30 cellular contexts compared by ENCODE assay signal in genomic region chr4:18419780-18420179, GRCh38.
A peak's percentile ranks its signal among the peaks of the same experiment; 100 is the strongest.
DNase-seq lines count a peak whose midpoint lies in the region; ATAC-seq, FAIRE-seq and TF ChIP-seq lines count a peak whose summit lies in the region.
"Had no signal": no experiment of that assay in that cellular context is flagged by ENCODE, and none has a peak within 500 bp of the region (broad histone marks: within the 10 kb centered on the region; RNA-seq: fewer than 3 reads in every experiment).

No MANE protein-coding gene starts in this region.

- BruUV-seq in GM12878 (replicated peaks; lab: Mats Ljungman, UMichigan) = no TSS peak

- no peak for DNase-seq in GM12878 (ENCODE audit: low read depth, low spot score)
- DNase-seq in GM19238 (ENCODE audit: insufficient read length, low spot score) = no peak
- no peak for DNase-seq in activated T-cell treated with anti-CD3 and anti-CD28 coated beads for 4 hours
- DNase-seq in prostate gland (ENCODE audit: low spot score) = no peak
- DNase-seq: activated CD4-positive, alpha-beta T cell treated with anti-CD3 and anti-CD28 coated beads for 4 hours; anterior cingulate cortex; Caco-2; DMS79; foreskin melanocyte; GF-D8; heart right ventricle; left ventricle myocardium inferior; mesendoderm; MV-4-11; NCI-H2107; NCI-H446; NCI-H748 treated with DMSO at 0.1 percent for 48 hours; stimulated activated naive B cell treated with anti-CD40 and anti-IgM and Interleukin-4, amounts not matched to agents 10 μg/mL and 1 μg/mL and 100 μg/mL, for 72 hours; substantia nigra; T1000; WERI-Rb-1 had no signal

- whole genome bisulfite sequencing in GM12878 (ENCODE audit: insufficient coverage, insufficient replicate concordance, low lambda C conversion rate, missing lambda C conversion rate) = 3% methylated on average over 3 of the region's 3 CpGs
- 67% methylated on average over 3 of the region's 3 CpGs for WGBS in prostate gland

- RAD21 ChIA-PET in GM12878 (lab: Charles Lee; ENCODE audit: unreplicated experiment) = no interaction called here

- no peak for TF ChIP-seq EP300 in GM12878 (IDR thresholded peaks at IDR 0.05; ENCODE audit: borderline replicate concordance in 1 of 2, control insufficient read depth in 1 of 2, low read depth in 2 of 2, low read length in 2 of 2)

- TF ChIP-seq CTCF in GM12878 (IDR thresholded peaks at IDR 0.05 in 2 of 3, conservative IDR thresholded peaks at IDR 0.05 in 1 of 3; ENCODE audit: control insufficient read depth in 2 of 3, extremely low read depth in 1 of 3, insufficient read depth in 1 of 3, low read depth in 3 of 3, low read length in 3 of 3) (no peak), prostate gland (IDR thresholded peaks at IDR 0.05) (no peak)

- H3K27ac ChIP-seq in GM12878 (ENCODE audit: control insufficient read depth, insufficient read depth) = no peak overlapping the region
- no peak overlapping the region for H3K27ac ChIP-seq in prostate gland
- H3K27ac ChIP-seq: BLaER1 treated with 17β-estradiol and CSF1 and Interleukin-3, amounts not matched to agents 10 nM and 100 nM; breast epithelium; heart right ventricle; left ventricle myocardium inferior; parathyroid adenoma; skin epidermis; WERI-Rb-1 had no signal

- H3K36me3 ChIP-seq in GM12878 (ENCODE audit: control insufficient read depth in 2 of 2, insufficient read depth in 2 of 2, low read length in 1 of 2) = no peaks in the 10 kb centered on the region
- no peaks in the 10 kb centered on the region for H3K36me3 ChIP-seq in prostate gland
- H3K36me3 ChIP-seq: BLaER1 treated with 17β-estradiol and CSF1 and Interleukin-3, amounts not matched to agents 10 nM and 100 nM; breast epithelium; heart right ventricle; left ventricle myocardium inferior; WERI-Rb-1 had no signal

- SMC1A ChIA-PET in GM12878 (lab: Charles Lee; ENCODE audit: uncharacterized antibody, unreplicated experiment) = no interaction called here

- no peak overlapping the region for H2AFZ ChIP-seq in GM12878 (ENCODE audit: control insufficient read depth, low read depth, low read length)
- H2AFZ ChIP-seq: parathyroid adenoma had no signal

- CTCF ChIA-PET in GM12878 (lab: Yijun Ruan, JAX) = no interaction called here

- no peak for FAIRE-seq in GM12878 (lab: Jason Lieb, UNC)
- FAIRE-seq: keratinocyte had no signal

- POLR2A ChIA-PET in GM12878 (lab: Charles Lee) = no interaction called here

- H3K4me2 ChIP-seq in GM12878 (ENCODE audit: control insufficient read depth, insufficient read depth) = no peak overlapping the region
- H3K4me2 ChIP-seq: BLaER1 treated with 17β-estradiol and CSF1 and Interleukin-3, amounts not matched to agents 10 nM and 100 nM had no signal

- no peak overlapping the region for H3K4me3 ChIP-seq in GM12878
- H3K4me3 ChIP-seq in prostate gland = no peak overlapping the region
- H3K4me3 ChIP-seq: BLaER1 treated with 17β-estradiol and CSF1 and Interleukin-3, amounts not matched to agents 10 nM and 100 nM; breast epithelium; heart right ventricle; left ventricle myocardium inferior; skin epidermis had no signal

- intact Hi-C loops in GM12878 (cut with micrococcal nuclease; ENCODE audit: unreplicated experiment) (no loop called here), prostate gland (cut with DNase I) (no loop called here)

- TF ChIP-seq POLR2A in GM12878 (IDR thresholded peaks at IDR 0.05; ENCODE audit: low read depth, low read length) (no peak), prostate gland (IDR thresholded peaks at IDR 0.05) (no peak)

- peak; percentile 74 for ATAC-seq in GM19023 (IDR thresholded peaks at IDR 0.05; ENCODE audit: unreplicated experiment)
- ATAC-seq in GM21515 (IDR thresholded peaks at IDR 0.05; ENCODE audit: unreplicated experiment) = peak; percentile 63
- ATAC-seq in HG02938 (IDR thresholded peaks at IDR 0.05; ENCODE audit: unreplicated experiment) = peak; percentile 61
- no peak; the same call in 2 of the 3 replicates for ATAC-seq in GM12878
- ATAC-seq: HCT116; heart right ventricle; stimulated activated naive B cell treated with anti-CD40 and anti-IgM and Interleukin-4, amounts not matched to agents 10 μg/mL and 1 μg/mL and 100 μg/mL, for 72 hours had no signal

- H3K79me2 ChIP-seq in GM12878 (ENCODE audit: control insufficient read depth, insufficient read depth, low read length) = no peaks in the 10 kb centered on the region
- H3K79me2 ChIP-seq: parathyroid adenoma had no signal

- H3K27me3 ChIP-seq in GM12878 (replicated peaks in 1 of 2; ENCODE audit: control insufficient read depth in 2 of 2, insufficient read depth in 2 of 2, low read length in 1 of 2) (no peaks in the 10 kb centered on the region), prostate gland (replicated peaks; ENCODE audit: insufficient read depth) (no peaks in the 10 kb centered on the region)
- H3K27me3 ChIP-seq: BLaER1 treated with 17β-estradiol and CSF1 and Interleukin-3, amounts not matched to agents 10 nM and 100 nM; breast epithelium; heart right ventricle had no signal

- no peaks in the 10 kb centered on the region for H3K4me1 ChIP-seq in GM12878 (ENCODE audit: control insufficient read depth, insufficient read depth, low read length)
- H3K4me1 ChIP-seq in prostate gland (replicated peaks) = no peaks in the 10 kb centered on the region
- H3K4me1 ChIP-seq: BLaER1 treated with 17β-estradiol and CSF1 and Interleukin-3, amounts not matched to agents 10 nM and 100 nM; breast epithelium; Caco-2; heart right ventricle; left ventricle myocardium inferior; parathyroid adenoma had no signal

- H3K9me3 ChIP-seq in GM12878 (replicated peaks; ENCODE audit: control insufficient read depth, insufficient read depth, low read length) (no peaks in the 10 kb centered on the region), prostate gland (no peaks in the 10 kb centered on the region)
- H3K9me3 ChIP-seq: breast epithelium, Caco-2, heart right ventricle, left ventricle myocardium inferior had no signal

- no peak overlapping the region for H3K9ac ChIP-seq in GM12878 (ENCODE audit: control insufficient read depth, insufficient read depth, low read length)
- H3K9ac ChIP-seq: BLaER1 treated with 17β-estradiol and CSF1 and Interleukin-3, amounts not matched to agents 10 nM and 100 nM; parathyroid adenoma had no signal

- in situ Hi-C loops in GM12878 (cut with MboI) = no loop called here

- H4K20me1 ChIP-seq in GM12878 (ENCODE audit: control insufficient read depth, insufficient read depth) = no peaks in the 10 kb centered on the region
- H4K20me1 ChIP-seq: BLaER1 treated with 17β-estradiol and CSF1 and Interleukin-3, amounts not matched to agents 10 nM and 100 nM had no signal

- no peak for TF ChIP-seq RAD21 in GM12878 (IDR thresholded peaks at IDR 0.05; ENCODE audit: insufficient read depth, low read depth, low read length)

TF ChIP-seq in GM12878, 131 proteins besides CTCF, POLR2A, EP300 and RAD21:
- peak; percentile 72 for TF ChIP-seq RUNX3 (IDR thresholded peaks at IDR 0.05; ENCODE audit: low read length)
- no peak for TF ChIP-seq RELA (IDR thresholded peaks at IDR 0.05; ENCODE audit: borderline replicate concordance, partially characterized antibody)
- TF ChIP-seq SMAD1 (IDR thresholded peaks at IDR 0.05; ENCODE audit: low read depth, partially characterized antibody) = no peak
- 0 out of 3 replicates have a peak, but pooled peaks have one; percentile 61 for TF ChIP-seq POU2F2 (IDR thresholded peaks at IDR 0.05; ENCODE audit: borderline replicate concordance, low read depth, low read length)
- TF ChIP-seq CEBPB (IDR thresholded peaks at IDR 0.05; ENCODE audit: borderline replicate concordance in 1 of 2, low read depth in 2 of 2, low read length in 2 of 2) = no peak
